23 cellular contexts compared by ENCODE assay signal in the genomic region with DNA sequence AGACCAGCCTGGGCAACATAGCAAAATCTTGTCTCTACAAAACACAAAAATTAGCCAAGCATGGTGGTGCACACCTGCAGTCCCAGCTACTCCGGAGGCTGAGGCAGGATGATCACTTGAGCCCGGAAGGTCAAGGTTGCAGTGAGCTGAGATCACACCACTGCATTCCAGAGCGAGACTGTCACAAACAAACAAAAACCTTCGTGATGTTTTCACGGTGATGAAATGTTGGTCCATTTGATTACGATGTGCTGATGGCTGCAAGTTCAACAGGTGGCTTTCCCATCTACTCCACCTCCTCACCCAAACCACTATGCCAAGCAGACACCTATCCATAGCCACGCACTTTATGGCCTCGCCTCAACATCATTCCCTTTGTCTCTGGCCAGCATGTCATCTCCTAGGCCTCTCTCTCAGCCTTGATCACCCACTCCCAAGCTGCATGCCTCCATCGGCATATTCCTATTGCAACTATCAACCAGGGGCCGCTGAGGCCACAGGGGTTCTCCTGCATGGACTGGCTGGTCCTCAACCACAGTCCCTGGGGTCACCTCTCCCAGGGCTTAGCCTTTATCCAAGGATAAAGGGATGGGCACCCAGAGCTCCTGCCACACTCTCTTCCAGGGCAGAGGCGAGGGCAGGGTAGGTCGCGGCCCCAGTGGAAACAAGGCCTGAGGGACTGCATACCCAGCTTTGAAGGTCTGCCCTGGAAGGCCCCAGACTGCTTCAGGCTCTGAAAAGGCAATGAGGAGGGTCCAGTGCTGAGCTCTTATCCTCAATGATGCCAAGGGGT. TPM values are rescaled to one million over a fixed set of nuclear protein-coding genes. Genes with fewer than 3 reads are reported as not detected.
"Had no signal": no experiment of that assay in that cellular context is flagged by ENCODE, and none has a peak within 500 bp of the region (broad histone marks: within the 10 kb centered on the region; RNA-seq: fewer than 3 reads in every experiment).

No MANE protein-coding gene starts in this region.

- H3K27ac Mint-ChIP-seq: activated CD4-positive, alpha-beta T cell treated with anti-CD3 and anti-CD28 coated beads, Interleukin-2, amount 10 ng/mL, durations not matched to agents 24 days and 14 days; activated CD8-positive, alpha-beta T cell treated with anti-CD3 and anti-CD28 coated beads for 36 hours; activated naive CD4-positive, alpha-beta T cell treated with anti-CD3 and anti-CD28 coated beads, Interleukin-2, amount 10 ng/mL, durations not matched to agents 7 days and 5 days; T-cell; T-helper 2 cell treated with Interferon-gamma antibody and Interleukin-4, amounts not matched to agents 5 μg/mL and 100 μg/mL, for 36 hours had no signal

- H3K27ac ChIP-seq: stomach, suprapubic skin, tibial nerve, VCaP had no signal

- DNase-seq: activated CD4-positive, alpha-beta T cell treated with anti-CD3 and anti-CD28 coated beads, Interleukin-2, amount 10 ng/mL, durations not matched to agents 24 days and 14 days; activated CD8-positive, alpha-beta T cell treated with anti-CD3 and anti-CD28 coated beads for 36 hours; activated naive CD4-positive, alpha-beta T cell treated with anti-CD3 and anti-CD28 coated beads, Interleukin-2, amount 10 ng/mL, durations not matched to agents 7 days and 5 days; activated T-cell treated with anti-CD3 and anti-CD28 coated beads, Interleukin-2, amount 50 U/mL, for 1 hour; amygdala; caudate nucleus; dermis blood vessel endothelial cell; effector CD8-positive, alpha-beta T cell; foreskin melanocyte; left cardiac atrium; naive B cell; retina; stimulated activated CD4-positive, alpha-beta T cell treated with anti-CD3 and anti-CD28 coated beads, Interleukin-12 subunit alpha, Interleukin-12 subunit beta, amount 100 ng/mL, for 4 hours; stimulated activated CD4-positive, alpha-beta T cell treated with anti-CD3 and anti-CD28 coated beads, Interleukin-4, amount 100 ng/mL, for 4 hours; stomach; T-cell had no signal

- ATAC-seq: activated CD4-positive, CD25-positive, alpha-beta regulatory T cell treated with anti-CD3 and anti-CD28 coated beads, Interleukin-2, amount 50 U/mL, for 24 hours; activated CD8-positive, alpha-beta T cell treated with anti-CD3 and anti-CD28 coated beads for 36 hours; SK-N-SH treated with all-trans-retinoic acid at 6 μM for 48 hours; T-cell had no signal

- H3K9me3 Mint-ChIP-seq: activated CD4-positive, alpha-beta T cell treated with anti-CD3 and anti-CD28 coated beads, Interleukin-2, amount 10 ng/mL, durations not matched to agents 24 days and 14 days; activated CD8-positive, alpha-beta T cell treated with anti-CD3 and anti-CD28 coated beads for 36 hours; activated naive CD4-positive, alpha-beta T cell treated with anti-CD3 and anti-CD28 coated beads, Interleukin-2, amount 10 ng/mL, durations not matched to agents 7 days and 5 days; naive B cell; T-cell; T-helper 2 cell treated with Interferon-gamma antibody and Interleukin-4, amounts not matched to agents 5 μg/mL and 100 μg/mL, for 36 hours had no signal

- H3K4me3 ChIP-seq: stomach, suprapubic skin, tibial nerve had no signal

- H3K4me3 Mint-ChIP-seq: activated CD4-positive, alpha-beta T cell treated with anti-CD3 and anti-CD28 coated beads, Interleukin-2, amount 10 ng/mL, durations not matched to agents 24 days and 14 days; activated CD8-positive, alpha-beta T cell treated with anti-CD3 and anti-CD28 coated beads for 36 hours; activated naive CD4-positive, alpha-beta T cell treated with anti-CD3 and anti-CD28 coated beads, Interleukin-2, amount 10 ng/mL, durations not matched to agents 7 days and 5 days; T-cell; T-helper 2 cell treated with Interferon-gamma antibody and Interleukin-4, amounts not matched to agents 5 μg/mL and 100 μg/mL, for 36 hours had no signal

- H3K36me3 ChIP-seq: stomach, suprapubic skin, tibial nerve had no signal

- H3K27me3 ChIP-seq: suprapubic skin had no signal

- H3K9me3 ChIP-seq: stomach, suprapubic skin, tibial nerve had no signal

- H3K36me3 Mint-ChIP-seq: activated naive CD4-positive, alpha-beta T cell treated with anti-CD3 and anti-CD28 coated beads, Interleukin-2, amount 10 ng/mL, durations not matched to agents 7 days and 5 days; naive B cell; T-cell had no signal

RNA-seq across cellular contexts. Expression of gene ALOX15B, which starts 17.1 kb away (rescaled TPM):
- total RNA-seq: activated CD4-positive, alpha-beta T cell treated with anti-CD3 and anti-CD28 coated beads, Interleukin-2, amount 10 ng/mL, durations not matched to agents 24 days and 14 days; dermis blood vessel endothelial cell had no signal
- polyA plus RNA-seq: neural cell had no signal

RNA-seq across cellular contexts. Expression of gene GUCY2D, which starts 19.3 kb away (rescaled TPM):
- total RNA-seq: activated CD4-positive, alpha-beta T cell treated with anti-CD3 and anti-CD28 coated beads, Interleukin-2, amount 10 ng/mL, durations not matched to agents 24 days and 14 days; activated CD8-positive, alpha-beta T cell treated with anti-CD3 and anti-CD28 coated beads for 36 hours; dermis blood vessel endothelial cell; stomach; suprapubic skin had no signal
